Comparison of ENCODE assay signal across 8 cellular contexts in the genomic region with DNA sequence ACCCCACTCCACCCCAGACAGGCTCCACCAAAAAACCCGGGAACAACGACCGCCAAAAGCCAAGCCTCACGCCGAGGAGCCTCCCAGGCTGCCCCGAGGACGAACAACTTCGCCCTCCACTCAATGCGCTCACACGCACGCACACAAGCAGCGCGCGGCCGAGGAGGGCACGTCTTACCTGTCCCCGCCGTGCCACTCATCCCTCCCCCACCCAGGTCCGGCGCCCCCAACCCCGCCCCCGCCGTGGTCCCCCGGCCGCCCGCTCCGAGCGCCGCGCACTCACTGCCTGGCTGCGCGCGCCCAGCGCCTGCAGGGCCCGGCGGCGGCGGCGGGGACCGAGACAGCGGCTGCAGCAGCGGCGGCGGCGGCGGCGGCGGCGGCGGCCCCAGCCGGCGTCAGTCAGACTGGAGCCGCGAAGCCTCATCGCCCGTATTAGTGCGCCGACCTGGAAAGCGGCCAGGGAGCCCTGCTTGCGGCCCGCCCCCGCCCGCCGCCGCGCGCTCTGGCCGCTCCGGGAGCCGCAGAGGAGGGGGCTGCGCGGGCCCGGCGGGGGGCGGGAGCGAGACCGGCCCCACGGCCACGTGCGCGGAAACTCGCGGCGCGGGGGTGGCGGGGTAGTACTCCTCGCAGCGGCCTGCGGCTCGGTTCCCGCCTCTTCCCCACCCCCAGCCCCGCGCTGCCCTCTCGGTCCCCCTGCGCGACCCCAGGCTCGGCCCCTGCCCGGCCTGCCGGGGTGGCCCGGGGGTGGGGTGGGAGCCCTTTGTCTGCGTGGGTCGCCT. TPM values are rescaled to one million over a fixed set of nuclear protein-coding genes. Genes with fewer than 3 reads are reported as not detected.
A peak's percentile ranks its signal among the peaks of the same experiment; 100 is the strongest.
DNase-seq lines count a peak whose midpoint lies in the region; ATAC-seq and TF ChIP-seq lines count a peak whose summit lies in the region.

Gene SMAD9 (minus strand): TSS at position 406 of the 779 bp plus-strand sequence. CDS start 40,549 bp downstream, outside the sequence.

- H3K9me3 ChIP-seq in CD4-positive, alpha-beta T cell (ENCODE audit: control insufficient read depth, low read length), result no peaks in the 10 kb centered on the region

- no peaks in the 10 kb centered on the region for H3K4me1 Mint-ChIP-seq in CD4-positive, alpha-beta T cell (ENCODE audit: low read depth)
- H3K4me1 Mint-ChIP-seq in stimulated activated effector memory CD8-positive, alpha-beta T cell treated with anti-CD3 and anti-CD28 coated beads, Interleukin-12 subunit alpha, Interleukin-12 subunit beta, amount 100 ng/mL, for 72 hours, result no peaks in the 10 kb centered on the region

- H3K27ac ChIP-seq in CD4-positive, alpha-beta T cell (ENCODE audit: low read depth, low read length), result no peak within 1 kb of the TSS
- peak within 1 kb of the TSS; percentile 75 to 89 for H3K27ac ChIP-seq in coronary artery

- intact Hi-C loops in CD4-positive, alpha-beta T cell (cut with DNase I, micrococcal nuclease), result no loop called here
- intact Hi-C loops in left colon (cut with DNase I, micrococcal nuclease), result no loop called here

- no peak within 1 kb of the TSS for H3K27ac Mint-ChIP-seq in CD4-positive, alpha-beta T cell
- H3K27ac Mint-ChIP-seq in stimulated activated effector memory CD8-positive, alpha-beta T cell treated with anti-CD3 and anti-CD28 coated beads, Interleukin-12 subunit alpha, Interleukin-12 subunit beta, amount 100 ng/mL, for 72 hours, result no peak within 1 kb of the TSS

- CTCF ChIA-PET in CD4-positive, alpha-beta T cell (lab: Charles Lee), result no interaction called here

- H3K27me3 ChIP-seq in CD4-positive, alpha-beta T cell (ENCODE audit: control insufficient read depth, insufficient read depth, low read length), result peaks cover 59% of the 10 kb centered on the region

- TF ChIP-seq CTCF in CD4-positive, alpha-beta T cell (IDR thresholded peaks at IDR 0.05), result no peak
- TF ChIP-seq CTCF in coronary artery (IDR thresholded peaks at IDR 0.05), result no peak

- peak within 1 kb of the TSS; percentile 90 for H3K4me3 ChIP-seq in coronary artery

- peaks cover 85% of the 10 kb centered on the region for H3K27me3 Mint-ChIP-seq in CD4-positive, alpha-beta T cell

- H3K4me3 Mint-ChIP-seq in CD4-positive, alpha-beta T cell, result peak within 1 kb of the TSS; percentile 36
- peak within 1 kb of the TSS; percentile 44 for H3K4me3 Mint-ChIP-seq in stimulated activated effector memory CD8-positive, alpha-beta T cell treated with anti-CD3 and anti-CD28 coated beads, Interleukin-12 subunit alpha, Interleukin-12 subunit beta, amount 100 ng/mL, for 72 hours

- H3K36me3 Mint-ChIP-seq in CD4-positive, alpha-beta T cell (ENCODE audit: low read depth), result no peaks in the 10 kb centered on the region
- no peaks in the 10 kb centered on the region for H3K36me3 Mint-ChIP-seq in stimulated activated effector memory CD8-positive, alpha-beta T cell treated with anti-CD3 and anti-CD28 coated beads, Interleukin-12 subunit alpha, Interleukin-12 subunit beta, amount 100 ng/mL, for 72 hours

- no peaks in the 10 kb centered on the region for H3K9me3 Mint-ChIP-seq in CD4-positive, alpha-beta T cell
- no peaks in the 10 kb centered on the region for H3K9me3 Mint-ChIP-seq in stimulated activated effector memory CD8-positive, alpha-beta T cell treated with anti-CD3 and anti-CD28 coated beads, Interleukin-12 subunit alpha, Interleukin-12 subunit beta, amount 100 ng/mL, for 72 hours

- DNase-seq in CD4-positive, alpha-beta T cell, result no peak
- peak in 52 of 76 experiments; percentile 1 to 68 (median 30) for DNase-seq in HUDEP-2 (lab: John Stamatoyannopoulos, UW; ENCODE audit: unreplicated experiment in 76 of 76)
- DNase-seq in SHP77 treated with DMSO at 0.1 percent for 48 hours (lab: John Stamatoyannopoulos, UW), result peak; percentile 26
- DNase-seq in coronary artery (ENCODE audit: low spot score), result no peak
- DNase-seq in left colon, result peak; percentile 74 to 85
- DNase-seq in stimulated activated effector memory CD8-positive, alpha-beta T cell treated with anti-CD3 and anti-CD28 coated beads, Interleukin-12 subunit alpha, Interleukin-12 subunit beta, amount 100 ng/mL, for 72 hours (ENCODE audit: low spot score in 2 of 2), result no peak
- no peak for DNase-seq in stimulated activated naive CD4-positive, alpha-beta T cell treated with Interleukin-2 at 50 U/mL for 16 hours (lab: John Stamatoyannopoulos, UW)

- ATAC-seq in CD4-positive, alpha-beta T cell (ENCODE audit: poor library complexity), result no peak
- ATAC-seq in GM19324 (IDR thresholded peaks at IDR 0.05; ENCODE audit: low FRiP score, unreplicated experiment) (peak; percentile 58), left colon (peak; percentile 69)
- ATAC-seq in stimulated activated effector memory CD8-positive, alpha-beta T cell treated with anti-CD3 and anti-CD28 coated beads, Interleukin-12 subunit alpha, Interleukin-12 subunit beta, amount 100 ng/mL, for 72 hours, result peak; percentile 63

- POLR2A ChIA-PET in CD4-positive, alpha-beta T cell (lab: Charles Lee), result no interaction called here

RNA-seq across cellular contexts. Expression of gene SMAD9, which starts in this region (rescaled TPM):
- not detected for total RNA-seq in CD4-positive, alpha-beta T cell
- 10 to 100 TPM in 1 of 2 donors, 1 to 10 TPM in 1; 9.7 to 13.0 TPM for total RNA-seq in left colon

Comparison
In these comparisons a context has a peak if more than half of its experiments do, and no peak if none do; other contexts are left out.
1. RNA of gene SMAD9 (total RNA-seq): 9.7 to 13.0 TPM in left colon; not detected in CD4-positive, alpha-beta T cell; every median in the first group is over 10 times any median in the second.
2. DNase-seq: peak in HUDEP-2 (52 of 76), SHP77 treated with DMSO at 0.1 percent for 48 hours (single experiment) and left colon (2 of 2); none in CD4-positive, alpha-beta T cell (0 of 10), coronary artery (single experiment), stimulated activated effector memory CD8-positive, alpha-beta T cell treated with anti-CD3 and anti-CD28 coated beads, Interleukin-12 subunit alpha, Interleukin-12 subunit beta, amount 100 ng/mL, for 72 hours (0 of 2) and stimulated activated naive CD4-positive, alpha-beta T cell treated with Interleukin-2 at 50 U/mL for 16 hours (single experiment).